ENCODE assay signal across 8 cellular contexts in the genomic region with DNA sequence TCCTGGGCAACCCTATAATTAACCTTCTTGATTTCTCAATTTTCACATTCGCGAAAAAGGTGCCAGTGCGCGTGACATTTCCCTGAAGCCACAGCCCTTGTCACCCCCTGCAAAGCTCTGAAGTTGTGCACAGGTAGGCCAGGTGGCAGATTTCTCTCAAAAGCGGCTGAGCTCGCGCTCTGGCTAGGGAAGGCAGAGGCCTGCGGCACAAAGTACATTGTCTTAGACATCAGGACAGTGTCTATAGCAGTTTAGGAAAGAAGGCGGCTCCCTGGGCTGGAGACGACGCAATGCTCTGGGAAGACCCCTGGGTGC. TPM values are rescaled to one million over a fixed set of nuclear protein-coding genes. Genes with fewer than 3 reads are reported as not detected.
DNase-seq lines count a peak whose midpoint lies in the region; ATAC-seq and TF ChIP-seq lines count a peak whose summit lies in the region.

No MANE protein-coding gene starts in this region.

- H3F3A ChIP-seq in smooth muscle cell (ENCODE audit: low read depth): no peaks in the 10 kb centered on the region

- H2AFZ ChIP-seq in smooth muscle cell (ENCODE audit: low read depth): peak overlapping the region; percentile 64

- WGBS in smooth muscle cell (ENCODE audit: low lambda C conversion rate): 6% methylated on average over 11 of the region's 11 CpGs

- TF ChIP-seq CTCF in VCaP (conservative IDR thresholded peaks at IDR 0.05): no peak
- TF ChIP-seq CTCF in right atrium auricular region (IDR thresholded peaks at IDR 0.05): no peak
- TF ChIP-seq CTCF in smooth muscle cell (IDR thresholded peaks at IDR 0.05; ENCODE audit: borderline replicate concordance, insufficient read depth, poor library complexity, severe bottlenecking): no peak

- no peak for DNase-seq in right atrium auricular region (ENCODE audit: low spot score)
- DNase-seq in smooth muscle cell (lab: John Stamatoyannopoulos, UW; ENCODE audit: unreplicated experiment): no peak
- DNase-seq in KBM-7: no peak
- no peak for DNase-seq in effector CD4-positive, alpha-beta T cell

- H3K4me3 ChIP-seq in right atrium auricular region (peak overlapping the region; percentile 77 to 79), smooth muscle cell (peak overlapping the region; percentile 66)

- H3K9me3 ChIP-seq in right atrium auricular region: no peaks in the 10 kb centered on the region
- no peaks in the 10 kb centered on the region for H3K9me3 ChIP-seq in smooth muscle cell (replicated peaks; ENCODE audit: low read depth)

- H3K9ac ChIP-seq in smooth muscle cell (ENCODE audit: low read depth): peak overlapping the region; percentile 59

- H3K27ac ChIP-seq in VCaP (peak overlapping the region; percentile 70), right atrium auricular region (peak overlapping the region; percentile 79 to 81), smooth muscle cell (ENCODE audit: low read depth) (peak overlapping the region; percentile 42)

- H3K36me3 ChIP-seq in right atrium auricular region (no peaks in the 10 kb centered on the region), smooth muscle cell (ENCODE audit: low read depth) (no peaks in the 10 kb centered on the region)

- in situ Hi-C loops in KBM-7 (cut with MboI; ENCODE audit: low pct_unique_long_range_greater_than_20kb, low sequenced_read_pairs): no loop called here

- peaks cover 0 to 20% of the 10 kb centered on the region in 2 donors for H3K4me1 ChIP-seq in right atrium auricular region
- peaks cover 6% of the 10 kb centered on the region for H3K4me1 ChIP-seq in smooth muscle cell (ENCODE audit: low read depth)

- ATAC-seq in GM18502 (IDR thresholded peaks at IDR 0.05; ENCODE audit: poor library complexity, unreplicated experiment): peak; percentile 29
- ATAC-seq in HG02852 (IDR thresholded peaks at IDR 0.05; ENCODE audit: unreplicated experiment): peak; percentile 24
- ATAC-seq in HG03108 (IDR thresholded peaks at IDR 0.05; ENCODE audit: unreplicated experiment): no peak

- H3K79me2 ChIP-seq in smooth muscle cell (ENCODE audit: low read depth): peaks cover 6% of the 10 kb centered on the region

- peak overlapping the region; percentile 93 for H3K4me2 ChIP-seq in smooth muscle cell

- H4K20me1 ChIP-seq in smooth muscle cell (ENCODE audit: low read depth): no peaks in the 10 kb centered on the region

- H3K27me3 ChIP-seq in right atrium auricular region (no peaks in the 10 kb centered on the region), smooth muscle cell (ENCODE audit: low read depth) (no peaks in the 10 kb centered on the region)

RNA-seq across cellular contexts. Expression of a gene that starts 42.9 kb away (rescaled TPM):
- total RNA-seq in right atrium auricular region (1 to 10 TPM; 2.8 to 4.6 TPM), smooth muscle cell (3.8 and 7.6 TPM in 2 replicates)
- 1.2 and 2.4 TPM in 2 replicates for polyA plus RNA-seq in smooth muscle cell

RNA-seq across cellular contexts. Expression of a gene that starts 45.7 kb away (rescaled TPM):
- total RNA-seq in right atrium auricular region (10 to 100 TPM; 14.2 to 18.2 TPM), smooth muscle cell (27.7 and 41.9 TPM in 2 replicates)
- 6.7 and 10.6 TPM in 2 replicates for polyA plus RNA-seq in smooth muscle cell
